Comparison of ENCODE assay signal across 1 cellular context in the genomic region with DNA sequence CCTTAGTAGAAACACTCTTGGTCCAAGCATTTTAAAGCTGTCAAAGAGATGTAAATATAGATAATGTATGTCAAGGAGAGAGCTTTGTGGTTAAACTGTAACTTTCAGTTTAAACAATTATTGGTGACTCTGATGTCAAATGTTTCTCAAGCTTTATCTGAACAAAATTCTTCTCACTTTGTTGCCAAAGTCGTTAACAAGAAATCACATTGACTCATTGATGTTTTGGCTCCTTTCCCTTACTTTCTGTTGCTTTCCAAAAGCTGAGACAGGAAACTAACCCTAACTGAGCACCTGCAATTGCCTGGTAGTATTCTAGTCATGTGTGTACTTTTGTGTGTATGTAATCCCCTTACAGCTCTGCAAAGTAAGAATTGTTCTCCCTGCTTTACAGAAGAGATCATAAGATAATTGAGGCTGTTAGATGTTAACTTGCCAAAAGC.
TF ChIP-seq lines count a peak whose summit lies in the region.

No MANE protein-coding gene starts in this region.

TF ChIP-seq in HepG2, 621 proteins besides CTCF, POLR2A, EP300 and RAD21 (continued from another document):
- TF ChIP-seq, protein P1, sequence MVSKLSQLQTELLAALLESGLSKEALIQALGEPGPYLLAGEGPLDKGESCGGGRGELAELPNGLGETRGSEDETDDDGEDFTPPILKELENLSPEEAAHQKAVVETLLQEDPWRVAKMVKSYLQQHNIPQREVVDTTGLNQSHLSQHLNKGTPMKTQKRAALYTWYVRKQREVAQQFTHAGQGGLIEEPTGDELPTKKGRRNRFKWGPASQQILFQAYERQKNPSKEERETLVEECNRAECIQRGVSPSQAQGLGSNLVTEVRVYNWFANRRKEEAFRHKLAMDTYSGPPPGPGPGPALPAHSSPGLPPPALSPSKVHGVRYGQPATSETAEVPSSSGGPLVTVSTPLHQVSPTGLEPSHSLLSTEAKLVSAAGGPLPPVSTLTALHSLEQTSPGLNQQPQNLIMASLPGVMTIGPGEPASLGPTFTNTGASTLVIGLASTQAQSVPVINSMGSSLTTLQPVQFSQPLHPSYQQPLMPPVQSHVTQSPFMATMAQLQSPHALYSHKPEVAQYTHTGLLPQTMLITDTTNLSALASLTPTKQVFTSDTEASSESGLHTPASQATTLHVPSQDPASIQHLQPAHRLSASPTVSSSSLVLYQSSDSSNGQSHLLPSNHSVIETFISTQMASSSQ (IDR thresholded peaks at IDR 0.05; ENCODE audit: low read depth) = peak; percentile 73
- TF ChIP-seq, protein P1 (CRISPR knock-in tag; IDR thresholded peaks at IDR 0.05; ENCODE audit: borderline replicate concordance) = peak; percentile 49; the same call in 1 of the 2 replicates
- TF ChIP-seq RARA (CRISPR knock-in tag; IDR thresholded peaks at IDR 0.05) = 0 out of 2 replicates have a peak, but pooled peaks have one; percentile 34
- TF ChIP-seq, protein P2, sequence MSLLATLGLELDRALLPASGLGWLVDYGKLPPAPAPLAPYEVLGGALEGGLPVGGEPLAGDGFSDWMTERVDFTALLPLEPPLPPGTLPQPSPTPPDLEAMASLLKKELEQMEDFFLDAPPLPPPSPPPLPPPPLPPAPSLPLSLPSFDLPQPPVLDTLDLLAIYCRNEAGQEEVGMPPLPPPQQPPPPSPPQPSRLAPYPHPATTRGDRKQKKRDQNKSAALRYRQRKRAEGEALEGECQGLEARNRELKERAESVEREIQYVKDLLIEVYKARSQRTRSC (CRISPR knock-in tag; IDR thresholded peaks at IDR 0.05; ENCODE audit: low read depth) = no peak
- peak; percentile 37; the same call in 1 of the 2 replicates for TF ChIP-seq SOX5 (CRISPR knock-in tag; IDR thresholded peaks at IDR 0.05; ENCODE audit: borderline replicate concordance)
